ENCODE assay signal across 13 cellular contexts in genomic region chr16:87949071-87949744, GRCh38. TPM values are rescaled to one million over a fixed set of nuclear protein-coding genes. Genes with fewer than 3 reads are reported as not detected.
DNase-seq lines count a peak whose midpoint lies in the region; ATAC-seq and TF ChIP-seq lines count a peak whose summit lies in the region.
"Had no signal": no experiment of that assay in that cellular context is flagged by ENCODE, and none has a peak within 500 bp of the region (broad histone marks: within the 10 kb centered on the region; RNA-seq: fewer than 3 reads in every experiment).

No MANE protein-coding gene starts in this region.

- H3K4me3 Mint-ChIP-seq in dendritic cell treated with granulocyte-macrophage colony-stimulating factor and Interleukin-4, amounts not matched to agents 40 ng/mL and 50 ng/mL, for 4 days, result no peak overlapping the region
- H3K4me3 Mint-ChIP-seq in osteocyte (ENCODE audit: unreplicated experiment) (peak overlapping the region; percentile 38), glutamatergic neuron (ENCODE audit: unreplicated experiment) (no peak overlapping the region)

- BruUV-seq in OCI-LY7 (replicated peaks; lab: Mats Ljungman, UMichigan), result no TSS peak

- ATAC-seq in HG03439 (IDR thresholded peaks at IDR 0.05; ENCODE audit: unreplicated experiment), result no peak

- H3K27me3 Mint-ChIP-seq in dendritic cell treated with granulocyte-macrophage colony-stimulating factor and Interleukin-4, amounts not matched to agents 40 ng/mL and 50 ng/mL, for 4 days, result peaks cover 5% of the 10 kb centered on the region
- H3K27me3 Mint-ChIP-seq in osteocyte (ENCODE audit: unreplicated experiment) (no peaks in the 10 kb centered on the region), glutamatergic neuron (ENCODE audit: unreplicated experiment) (peaks cover 7% of the 10 kb centered on the region)

- H3K4me1 ChIP-seq in OCI-LY7 (ENCODE audit: insufficient read depth, low read length, poor library complexity, severe bottlenecking), result peaks cover 48% of the 10 kb centered on the region

- peaks cover 6% of the 10 kb centered on the region; the same call in 1 of the 2 replicates for H4K20me1 ChIP-seq in OCI-LY7 (ENCODE audit: insufficient read depth, low read length)

- no peaks in the 10 kb centered on the region for H3K9me3 ChIP-seq in OCI-LY7 (ENCODE audit: low read length)

- H3K9me2 ChIP-seq in OCI-LY7 (ENCODE audit: insufficient read depth, low read length), result no peaks in the 10 kb centered on the region

- CTCF ChIA-PET in OCI-LY7 (lab: Charles Lee; ENCODE audit: unreplicated experiment), result no interaction called here

- H3K4me1 Mint-ChIP-seq in dendritic cell treated with granulocyte-macrophage colony-stimulating factor and Interleukin-4, amounts not matched to agents 40 ng/mL and 50 ng/mL, for 4 days (ENCODE audit: low read depth), result peaks cover 66% of the 10 kb centered on the region
- H3K4me1 Mint-ChIP-seq in osteocyte (ENCODE audit: unreplicated experiment) (peaks cover 24% of the 10 kb centered on the region), glutamatergic neuron (ENCODE audit: low read depth, unreplicated experiment) (peaks cover 13% of the 10 kb centered on the region)

- DNase-seq in DMS53 (lab: John Stamatoyannopoulos, UW) (peak; percentile 53), DMS53 treated with DMSO at 0.1 percent for 48 hours (lab: John Stamatoyannopoulos, UW; ENCODE audit: unreplicated experiment) (no peak), OCI-LY7 (ENCODE audit: low spot score) (peak; percentile 26), osteocyte (ENCODE audit: extremely low spot score, unreplicated experiment) (no peak), glutamatergic neuron (no peak)
- no peak for DNase-seq in stimulated activated CD8-positive, alpha-beta memory T cell treated with anti-CD3 and anti-CD28 coated beads, Interleukin-4, amount 100 ng/mL, for 48 hours
- DNase-seq: anterior cingulate cortex, Calu3 had no signal

- H3K36me3 Mint-ChIP-seq in dendritic cell treated with granulocyte-macrophage colony-stimulating factor and Interleukin-4, amounts not matched to agents 40 ng/mL and 50 ng/mL, for 4 days (ENCODE audit: low read depth), result peaks cover 21% of the 10 kb centered on the region
- H3K36me3 Mint-ChIP-seq in osteocyte (ENCODE audit: unreplicated experiment), result no peaks in the 10 kb centered on the region
- H3K36me3 Mint-ChIP-seq in glutamatergic neuron (ENCODE audit: unreplicated experiment), result no peaks in the 10 kb centered on the region

- H3K27ac ChIP-seq in OCI-LY7 (ENCODE audit: low read depth, low read length, poor library complexity, severe bottlenecking), result no peak overlapping the region

- POLR2A ChIA-PET in OCI-LY7 (lab: Charles Lee), result interaction anchor here (0.6 to 1.3 kb wide), 4 partner anchors 10 to 95 kb away, joined by 3 to 6 read pairs (median 4); no protein-coding TSS in a partner anchor

- H3K4me2 ChIP-seq in OCI-LY7 (ENCODE audit: low read length), result no peak overlapping the region

- H3K4me3 ChIP-seq in OCI-LY7 (ENCODE audit: low read depth, low read length, poor library complexity, severe bottlenecking), result no peak overlapping the region
- H3K4me3 ChIP-seq: skin epidermis had no signal

- peaks cover 12% of the 10 kb centered on the region; the same call in 1 of the 2 replicates for H3K36me3 ChIP-seq in OCI-LY7 (ENCODE audit: insufficient read depth, low read length)

- TF ChIP-seq CTCF in OCI-LY7 (conservative IDR thresholded peaks at IDR 0.05; ENCODE audit: low read length), result no peak
- TF ChIP-seq CTCF in osteocyte (IDR thresholded peaks at IDR 0.05), result no peak
- TF ChIP-seq CTCF in glutamatergic neuron (IDR thresholded peaks at IDR 0.05; ENCODE audit: partially characterized antibody, unreplicated experiment), result no peak

- peak overlapping the region; percentile 94 for H2AFZ ChIP-seq in OCI-LY7 (ENCODE audit: low read length)

- H3K9me3 Mint-ChIP-seq in dendritic cell treated with granulocyte-macrophage colony-stimulating factor and Interleukin-4, amounts not matched to agents 40 ng/mL and 50 ng/mL, for 4 days, result no peaks in the 10 kb centered on the region
- H3K9me3 Mint-ChIP-seq in osteocyte (ENCODE audit: unreplicated experiment) (no peaks in the 10 kb centered on the region), glutamatergic neuron (ENCODE audit: unreplicated experiment) (peaks cover 12% of the 10 kb centered on the region)

- H3K79me2 ChIP-seq in OCI-LY7 (ENCODE audit: insufficient read depth, low read depth, low read length), result peaks cover 26% of the 10 kb centered on the region

- peak overlapping the region; percentile 89 for H3K27ac Mint-ChIP-seq in dendritic cell treated with granulocyte-macrophage colony-stimulating factor and Interleukin-4, amounts not matched to agents 40 ng/mL and 50 ng/mL, for 4 days
- H3K27ac Mint-ChIP-seq in osteocyte (ENCODE audit: unreplicated experiment) (no peak overlapping the region), glutamatergic neuron (ENCODE audit: unreplicated experiment) (no peak overlapping the region)

- intact Hi-C loops in OCI-LY7 (cut with micrococcal nuclease; ENCODE audit: unreplicated experiment), result no loop called here
- intact Hi-C loops in dendritic cell treated with granulocyte-macrophage colony-stimulating factor and Interleukin-4, amounts not matched to agents 40 ng/mL and 50 ng/mL, for 4 days (cut with micrococcal nuclease), result no loop called here

RNA-seq across cellular contexts. Expression of gene BANP, which starts 2.0 kb away (rescaled TPM):
- 37.1 and 39.6 TPM in 2 replicates for total RNA-seq in OCI-LY7 (2014; rRNA removed; shearing (Covaris generic))
- total RNA-seq in OCI-LY7 (2022) (55.8 and 58.0 TPM in 2 replicates), osteocyte (19.5 and 20.5 TPM in 2 replicates), glutamatergic neuron (ENCODE audit: unreplicated experiment) (25.5 TPM)

RNA-seq across cellular contexts. Expression of gene CA5A, which starts 12.9 kb away (rescaled TPM):
- not detected in 2 replicates for total RNA-seq in OCI-LY7 (2014; rRNA removed; shearing (Covaris generic))
- not detected in 2 replicates for total RNA-seq in OCI-LY7 (2022)
- total RNA-seq in osteocyte, result not detected in 2 replicates
- total RNA-seq in glutamatergic neuron (ENCODE audit: unreplicated experiment), result not detected
- total RNA-seq: activated CD8-positive, alpha-beta memory T cell treated with anti-CD3 and anti-CD28 coated beads for 36 hours; Calu3; ureter had no signal

Comparison
In these comparisons a context has a peak if more than half of its experiments do, and no peak if none do; other contexts are left out.
1. DNase-seq: peak in DMS53 (single experiment) and OCI-LY7 (single experiment); none in DMS53 treated with DMSO at 0.1 percent for 48 hours (single experiment), osteocyte (single experiment), stimulated activated CD8-positive, alpha-beta memory T cell treated with anti-CD3 and anti-CD28 coated beads, Interleukin-4, amount 100 ng/mL, for 48 hours (single experiment) and glutamatergic neuron (single experiment).